17 cellular contexts compared by ENCODE assay signal in genomic region chr7:106384373-106384772, GRCh38.
DNase-seq lines count a peak whose midpoint lies in the region; TF ChIP-seq lines count a peak whose summit lies in the region.
"Had no signal": no experiment of that assay in that cellular context is flagged by ENCODE, and none has a peak within 500 bp of the region (broad histone marks: within the 10 kb centered on the region; RNA-seq: fewer than 3 reads in every experiment).

No MANE protein-coding gene starts in this region.

- 0 out of 2 replicates have a peak overlapping the region, but pooled peaks have one; percentile 33 for H2AFZ ChIP-seq in PC-9

- H3K27ac ChIP-seq in C4-2B (peak overlapping the region; percentile 19; the same call in 1 of the 2 replicates), PC-9 (peak overlapping the region; percentile 1; the same call in 1 of the 2 replicates), neutrophil (peak overlapping the region; percentile 87), substantia nigra (ENCODE audit: low read depth, low read length, poor library complexity, severe bottlenecking) (no peak overlapping the region), coronary artery (no peak overlapping the region)

- CTCF ChIA-PET in PC-9 (lab: Charles Lee): no interaction called here

- TF ChIP-seq CTCF in C4-2B (conservative IDR thresholded peaks at IDR 0.05): no peak
- no peak for TF ChIP-seq CTCF in CD14-positive monocyte (IDR thresholded peaks at IDR 0.05)
- no peak for TF ChIP-seq CTCF in PC-9 (conservative IDR thresholded peaks at IDR 0.05)
- TF ChIP-seq CTCF in neutrophil (IDR thresholded peaks at IDR 0.05): no peak
- TF ChIP-seq CTCF in coronary artery (IDR thresholded peaks at IDR 0.05): no peak

- peaks cover 5% of the 10 kb centered on the region for H3K4me1 Mint-ChIP-seq in CD14-positive monocyte
- H3K4me1 Mint-ChIP-seq: CD4-positive, alpha-beta memory T cell had no signal

- H3K4me3 ChIP-seq in PC-9 (no peak overlapping the region), neutrophil (ENCODE audit: low read depth in 1 of 2, low read length in 1 of 2) (no peak overlapping the region), coronary artery (no peak overlapping the region)
- H3K4me3 ChIP-seq: HAP-1, MG63 had no signal

- intact Hi-C loops in CD14-positive monocyte (cut with micrococcal nuclease): no loop called here
- intact Hi-C loops in PC-9 (cut with micrococcal nuclease; ENCODE audit: unreplicated experiment): no loop called here

- no peaks in the 10 kb centered on the region for H4K20me1 ChIP-seq in PC-9 (ENCODE audit: insufficient read depth)

- no peak overlapping the region for H3K4me3 Mint-ChIP-seq in CD14-positive monocyte
- H3K4me3 Mint-ChIP-seq: CD4-positive, alpha-beta memory T cell had no signal

- no TSS peak for BruUV-seq in PC-9 (replicated peaks; lab: Mats Ljungman, UMichigan)

- H3K36me3 ChIP-seq in PC-9 (ENCODE audit: low read depth): no peaks in the 10 kb centered on the region
- H3K36me3 ChIP-seq in neutrophil: no peaks in the 10 kb centered on the region
- H3K36me3 ChIP-seq: HAP-1, MG63 had no signal

- no peak for DNase-seq in CD14-positive monocyte (ENCODE audit: low spot score)
- DNase-seq in PC-9: no peak
- DNase-seq in substantia nigra (lab: John Stamatoyannopoulos, UW): no peak
- DNase-seq in coronary artery (ENCODE audit: low spot score): no peak
- DNase-seq in stimulated activated CD4-positive, alpha-beta T cell treated with anti-CD3 and anti-CD28 coated beads, Interleukin-4, amount 100 ng/mL, for 1 hour: no peak
- DNase-seq: CD4-positive, alpha-beta memory T cell; DND-41; MG63; NCI-H1417; NCI-H2029; NCI-H2171 treated with DMSO at 0.1 percent for 48 hours; NCI-H446 treated with DMSO at 0.1 percent for 48 hours; NK-92 treated with Interleukin-12 subunit alpha and Interleukin-12 subunit beta, amount 100 ng/mL, for 24 hours; SK-N-SH had no signal

- no peaks in the 10 kb centered on the region for H3K9me2 ChIP-seq in PC-9 (ENCODE audit: insufficient read depth)

- no peak overlapping the region for H3K4me2 ChIP-seq in PC-9
- H3K4me2 ChIP-seq: SK-N-SH had no signal

- H3K9me3 ChIP-seq in PC-9 (ENCODE audit: insufficient read depth, low read depth): peaks cover 3% of the 10 kb centered on the region; the same call in 1 of the 2 replicates
- H3K9me3 ChIP-seq in neutrophil: no peaks in the 10 kb centered on the region
- H3K9me3 ChIP-seq: HAP-1, MG63, SK-N-SH had no signal

- no peaks in the 10 kb centered on the region for H3K79me2 ChIP-seq in PC-9 (ENCODE audit: low read depth)

- no peaks in the 10 kb centered on the region for H3K9me3 Mint-ChIP-seq in CD14-positive monocyte
- H3K9me3 Mint-ChIP-seq: CD4-positive, alpha-beta memory T cell had no signal

- peak overlapping the region in 5 of 7 donors; percentile 5 to 56 (median 50) for H3K27ac Mint-ChIP-seq in CD14-positive monocyte
- H3K27ac Mint-ChIP-seq: CD4-positive, alpha-beta memory T cell had no signal

- H3K4me1 ChIP-seq in PC-9 (replicated peaks; ENCODE audit: insufficient read depth): peaks cover 5% of the 10 kb centered on the region; the same call in 1 of the 2 replicates
- peaks cover 24 to 29% of the 10 kb centered on the region in 2 experiments for H3K4me1 ChIP-seq in neutrophil (ENCODE audit: control insufficient read depth in 1 of 2, insufficient read depth in 1 of 2, low read depth in 1 of 2, low read length in 1 of 2)
- H3K4me1 ChIP-seq: HAP-1 had no signal

- POLR2A ChIA-PET in PC-9 (lab: Charles Lee; ENCODE audit: unreplicated experiment): interaction anchor here (0.6 to 0.7 kb wide), 5 partner anchors 19 to 114 kb away, joined by 3 to 7 read pairs (median 4); no protein-coding TSS in a partner anchor

- H3K27me3 Mint-ChIP-seq in CD14-positive monocyte (ENCODE audit: low read depth in 3 of 3): peaks cover 0 to 2% (median 1%) of the 10 kb centered on the region in 3 donors
- H3K27me3 Mint-ChIP-seq: CD4-positive, alpha-beta memory T cell had no signal

- no peaks in the 10 kb centered on the region for H3K27me3 ChIP-seq in PC-9 (ENCODE audit: insufficient read depth, low read depth)
- no peaks in the 10 kb centered on the region for H3K27me3 ChIP-seq in neutrophil
- H3K27me3 ChIP-seq: MG63 had no signal

- peaks cover 4% of the 10 kb centered on the region; the same call in 1 of the 2 replicates for H3F3A ChIP-seq in PC-9 (ENCODE audit: insufficient read depth, low read depth)

- no peaks in the 10 kb centered on the region for H3K36me3 Mint-ChIP-seq in CD14-positive monocyte
- H3K36me3 Mint-ChIP-seq: CD4-positive, alpha-beta memory T cell had no signal

Comparison
In these comparisons a context has a peak if more than half of its experiments do, and no peak if none do; other contexts are left out.
1. H3K27ac ChIP-seq: peak in C4-2B (single experiment), PC-9 (single experiment) and neutrophil (single experiment); none in substantia nigra (single experiment) and coronary artery (0 of 2).